2 cellular contexts compared by ENCODE assay signal in genomic region chr10:9957876-9958275, GRCh38.
A peak's percentile ranks its signal among the peaks of the same experiment; 100 is the strongest.
DNase-seq lines count a peak whose midpoint lies in the region; ATAC-seq and TF ChIP-seq lines count a peak whose summit lies in the region.
"Not testable (repeated sequence)": the region's sequence is repeated elsewhere in the genome, so short reads cannot be mapped to it uniquely, and the experiment has no call there.

No MANE protein-coding gene starts in this region.

- not testable (repeated sequence) for H3K79me2 ChIP-seq in mesendoderm (ENCODE audit: control insufficient read depth, insufficient read depth, low read length)

- not testable (repeated sequence) for H2BK5ac ChIP-seq in mesendoderm (ENCODE audit: low read length)

- not testable (repeated sequence) for H2AK5ac ChIP-seq in mesendoderm (ENCODE audit: low read length)

- not testable (repeated sequence) for H3K18ac ChIP-seq in mesendoderm (ENCODE audit: low read length)

- H3K36me3 ChIP-seq in left lung; mesendoderm (ENCODE audit: control insufficient read depth, insufficient read depth, low read length): not testable (repeated sequence)

- H3K9ac ChIP-seq in mesendoderm (ENCODE audit: low read length) = not testable (repeated sequence)

- intact Hi-C loops in left lung (cut with DNase I) = not testable (repeated sequence)

- ATAC-seq in left lung = peak; percentile 59

- H3K79me1 ChIP-seq in mesendoderm (ENCODE audit: low read length) = not testable (repeated sequence)

- H3K23ac ChIP-seq in mesendoderm (ENCODE audit: low read length) = not testable (repeated sequence)

- H4K5ac ChIP-seq in mesendoderm (ENCODE audit: low read length) = not testable (repeated sequence)

- WGBS in mesendoderm (ENCODE audit: extremely low coverage, insufficient coverage, low lambda C conversion rate) = no CpG with 5 or more reads among the region's 6 CpGs

- not testable (repeated sequence) for DNase-seq in left lung
- DNase-seq in mesendoderm = peak; percentile 7

- not testable (repeated sequence) for H3K9me3 ChIP-seq in left lung

- not testable (repeated sequence) for H2BK120ac ChIP-seq in mesendoderm (ENCODE audit: low read depth, low read length)

- H4K8ac ChIP-seq in mesendoderm (ENCODE audit: low read depth, low read length) = not testable (repeated sequence)

- not testable (repeated sequence) for H3K56ac ChIP-seq in mesendoderm (ENCODE audit: low read length)

- H3K4me2 ChIP-seq in mesendoderm (ENCODE audit: low read length) = not testable (repeated sequence)

- H2BK15ac ChIP-seq in mesendoderm (replicated peaks; ENCODE audit: low read depth) = not testable (repeated sequence)

- not testable (repeated sequence) for H3K27me3 ChIP-seq in left lung; mesendoderm (ENCODE audit: insufficient read depth, low read length, poor library complexity)

- peak overlapping the region in 1 of 2 donors; percentile 26 for H3K27ac ChIP-seq in left lung
- not testable (repeated sequence) for H3K27ac ChIP-seq in mesendoderm (ENCODE audit: low read depth, low read length)

- not testable (repeated sequence) for H3K4me3 ChIP-seq in left lung; mesendoderm (ENCODE audit: low read length)

- TF ChIP-seq CTCF in left lung (IDR thresholded peaks at IDR 0.05) = not testable (repeated sequence)

- not testable (repeated sequence) for H3K4me1 ChIP-seq in left lung; mesendoderm (ENCODE audit: control insufficient read depth, low read depth, low read length)

- H3K4ac ChIP-seq in mesendoderm (ENCODE audit: low read depth, low read length) = not testable (repeated sequence)
